Comparison of ENCODE assay signal across 2 cellular contexts in the genomic region with DNA sequence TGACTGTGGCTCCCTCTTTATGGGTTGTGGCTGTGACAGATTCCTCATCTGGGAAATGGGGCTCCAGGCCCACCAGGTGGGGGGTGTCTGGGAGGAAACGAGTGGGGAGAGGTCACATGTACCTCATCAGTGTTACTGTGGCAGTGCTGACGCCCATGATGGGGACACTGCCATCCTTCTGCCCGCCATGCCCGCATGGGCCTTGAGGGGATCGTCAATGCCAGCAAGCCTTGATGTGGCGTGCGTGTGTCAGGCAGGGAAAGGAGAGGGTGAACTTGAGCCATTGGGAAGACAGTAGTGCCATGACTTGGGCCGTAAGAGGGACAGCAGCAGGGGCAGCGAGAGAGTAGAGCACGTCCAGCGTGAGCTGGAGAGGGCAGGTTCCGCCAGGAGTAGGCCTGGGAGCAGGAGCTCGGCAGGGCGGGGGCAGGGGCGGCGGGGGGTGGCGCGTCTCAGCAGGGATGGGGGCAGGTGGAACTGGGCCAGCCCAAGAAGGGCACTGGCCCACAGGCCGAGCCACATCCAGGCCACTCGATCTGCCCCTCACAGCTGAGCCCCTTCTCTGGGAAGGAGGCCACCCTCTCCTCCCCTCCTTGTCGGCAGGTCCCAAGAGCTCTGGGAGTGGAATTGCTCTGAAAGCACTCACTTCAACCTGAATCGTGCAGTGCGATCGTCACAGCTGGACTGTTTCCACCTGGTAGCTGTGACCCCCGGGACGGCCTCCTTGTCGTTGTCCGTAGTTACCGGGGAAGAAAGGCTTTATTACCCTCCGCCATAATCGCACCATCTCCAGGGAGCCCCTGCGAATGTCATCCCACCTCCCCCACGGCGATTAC.
TF ChIP-seq lines count a peak whose summit lies in the region.

No MANE protein-coding gene starts in this region.

TF ChIP-seq in HEK293, 187 proteins besides CTCF, POLR2A, EP300 and RAD21:
- peak; percentile 42 for TF ChIP-seq ZIC2 (tag by site-specific recombination; IDR thresholded peaks at IDR 0.05)
- no peak for TF ChIP-seq WT1 (tag by site-specific recombination; IDR thresholded peaks at IDR 0.05)
- no peak for TF ChIP-seq ZBTB7A (tag by site-specific recombination; IDR thresholded peaks at IDR 0.05; ENCODE audit: low read depth)
- TF ChIP-seq, protein P1, sequence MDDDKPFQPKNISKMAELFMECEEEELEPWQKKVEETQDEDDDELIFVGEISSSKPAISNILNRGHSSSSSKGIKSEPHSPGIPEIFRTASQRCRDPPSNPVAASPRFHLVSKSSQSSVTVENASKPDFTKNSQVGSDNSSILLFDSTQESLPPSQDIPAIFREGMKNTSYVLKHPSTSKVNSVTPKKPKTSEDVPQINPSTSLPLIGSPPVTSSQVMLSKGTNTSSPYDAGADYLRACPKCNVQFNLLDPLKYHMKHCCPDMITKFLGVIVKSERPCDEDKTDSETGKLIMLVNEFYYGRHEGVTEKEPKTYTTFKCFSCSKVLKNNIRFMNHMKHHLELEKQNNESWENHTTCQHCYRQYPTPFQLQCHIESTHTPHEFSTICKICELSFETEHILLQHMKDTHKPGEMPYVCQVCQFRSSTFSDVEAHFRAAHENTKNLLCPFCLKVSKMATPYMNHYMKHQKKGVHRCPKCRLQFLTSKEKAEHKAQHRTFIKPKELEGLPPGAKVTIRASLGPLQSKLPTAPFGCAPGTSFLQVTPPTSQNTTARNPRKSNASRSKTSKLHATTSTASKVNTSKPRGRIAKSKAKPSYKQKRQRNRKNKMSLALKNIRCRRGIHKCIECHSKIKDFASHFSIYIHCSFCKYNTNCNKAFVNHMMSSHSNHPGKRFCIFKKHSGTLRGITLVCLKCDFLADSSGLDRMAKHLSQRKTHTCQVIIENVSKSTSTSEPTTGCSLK (tag by site-specific recombination; IDR thresholded peaks at IDR 0.05), result no peak
- no peak for TF ChIP-seq ZNF155 (tag by site-specific recombination; IDR thresholded peaks at IDR 0.05)
- TF ChIP-seq ZNF274 (IDR thresholded peaks at IDR 0.05; ENCODE audit: low read length), result no peak
- TF ChIP-seq ZNF274 (tag by site-specific recombination; IDR thresholded peaks at IDR 0.05; ENCODE audit: borderline replicate concordance), result no peak
- no peak for TF ChIP-seq KLF8 (tag by site-specific recombination; IDR thresholded peaks at IDR 0.05)
- no peak for TF ChIP-seq SCRT2 (tag by site-specific recombination; IDR thresholded peaks at IDR 0.05)
- TF ChIP-seq ZNF140 (tag by site-specific recombination; IDR thresholded peaks at IDR 0.05), result 0 out of 2 replicates have a peak, but pooled peaks have one; percentile 10
- TF ChIP-seq GLIS1 (tag by site-specific recombination; IDR thresholded peaks at IDR 0.05), result peak; percentile 44; the same call in 1 of the 2 replicates
- TF ChIP-seq, protein P2, sequence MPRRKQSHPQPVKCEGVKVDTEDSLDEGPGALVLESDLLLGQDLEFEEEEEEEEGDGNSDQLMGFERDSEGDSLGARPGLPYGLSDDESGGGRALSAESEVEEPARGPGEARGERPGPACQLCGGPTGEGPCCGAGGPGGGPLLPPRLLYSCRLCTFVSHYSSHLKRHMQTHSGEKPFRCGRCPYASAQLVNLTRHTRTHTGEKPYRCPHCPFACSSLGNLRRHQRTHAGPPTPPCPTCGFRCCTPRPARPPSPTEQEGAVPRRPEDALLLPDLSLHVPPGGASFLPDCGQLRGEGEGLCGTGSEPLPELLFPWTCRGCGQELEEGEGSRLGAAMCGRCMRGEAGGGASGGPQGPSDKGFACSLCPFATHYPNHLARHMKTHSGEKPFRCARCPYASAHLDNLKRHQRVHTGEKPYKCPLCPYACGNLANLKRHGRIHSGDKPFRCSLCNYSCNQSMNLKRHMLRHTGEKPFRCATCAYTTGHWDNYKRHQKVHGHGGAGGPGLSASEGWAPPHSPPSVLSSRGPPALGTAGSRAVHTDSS (tag by site-specific recombination; IDR thresholded peaks at IDR 0.05), result no peak

TF ChIP-seq in H1, 55 proteins besides CTCF, POLR2A, EP300 and RAD21:
- TF ChIP-seq RBBP5 (IDR thresholded peaks at IDR 0.05; ENCODE audit: borderline replicate concordance, low read depth, low read length) (no peak), CEBPB (IDR thresholded peaks at IDR 0.05; ENCODE audit: low read depth, low read length) (no peak), PHF8 (conservative IDR thresholded peaks at IDR 0.05; ENCODE audit: low read depth, low read length) (no peak), NRF1 (IDR thresholded peaks at IDR 0.05; ENCODE audit: low read depth, low read length) (no peak), HDAC6 (IDR thresholded peaks at IDR 0.05; ENCODE audit: low read depth, low read length) (no peak), CBX5 (IDR thresholded peaks at IDR 0.05; ENCODE audit: low read depth, low read length) (no peak), YY1 (IDR thresholded peaks at IDR 0.05; ENCODE audit: low read depth, low read length) (no peak)
TF ChIP-seq in H1: peak in this region for 0.
